16 cellular contexts compared by ENCODE assay signal in the genomic region with DNA sequence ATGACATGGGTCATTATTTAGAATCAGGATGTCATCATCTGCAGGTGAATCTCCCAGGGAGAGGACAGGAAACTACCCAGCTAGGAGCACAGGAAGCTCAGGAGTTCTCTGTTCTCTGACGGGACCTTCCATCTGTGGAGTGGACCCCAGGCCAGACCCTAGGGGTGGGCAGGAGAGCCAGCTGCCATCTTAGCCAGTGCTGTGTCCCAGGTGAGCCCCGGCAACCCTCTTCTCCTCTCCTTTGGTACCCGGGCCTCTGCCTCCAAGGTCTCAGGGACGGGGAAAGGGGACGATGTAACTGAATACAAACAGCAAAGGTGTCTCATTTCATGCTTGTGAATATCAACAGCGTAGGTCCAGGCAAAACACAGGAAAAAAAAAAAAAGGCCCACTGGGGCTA. TPM values are rescaled to one million over a fixed set of nuclear protein-coding genes. Genes with fewer than 3 reads are reported as not detected.
"Had no signal": no experiment of that assay in that cellular context is flagged by ENCODE, and none has a peak within 500 bp of the region (broad histone marks: within the 10 kb centered on the region; RNA-seq: fewer than 3 reads in every experiment).

No MANE protein-coding gene starts in this region.

- H3K36me3 ChIP-seq: ascending aorta, MG63, Peyer's patch had no signal

- H3K9me3 ChIP-seq: ascending aorta, body of pancreas, MG63, Peyer's patch had no signal

- DNase-seq: activated CD4-positive, alpha-beta T cell treated with anti-CD3 and anti-CD28 coated beads for 4 hours; activated CD8-positive, alpha-beta T cell treated with anti-CD3 and anti-CD28 coated beads for 36 hours; activated effector memory CD4-positive, alpha-beta T cell treated with Interleukin-2 at 50 U/mL for 16 hours; activated naive CD4-positive, alpha-beta T cell; activated T-cell treated with anti-CD3 and anti-CD28 coated beads, Interleukin-2, amount 50 U/mL, for 24 hours; body of pancreas; MG63; NCI-H1105; NCI-H1436; NCI-H1694 treated with DMSO at 0.1 percent for 48 hours; NCI-H2029 treated with DMSO at 0.1 percent for 48 hours; NCI-H524; Peyer's patch; SHP77 treated with DMSO at 0.1 percent for 48 hours had no signal

- H3K27me3 ChIP-seq: ascending aorta, body of pancreas, MG63, Peyer's patch had no signal

- H3K4me1 ChIP-seq: ascending aorta, body of pancreas, Peyer's patch had no signal

- H3K27ac ChIP-seq: ascending aorta, body of pancreas, Peyer's patch, RWPE1 had no signal

- H3K4me3 ChIP-seq: ascending aorta, body of pancreas, MG63, Peyer's patch had no signal

RNA-seq across cellular contexts. Expression of a gene that starts 48.5 kb away (rescaled TPM):
- total RNA-seq: ascending aorta had no signal
